ENCODE assay signal across 1 cellular context in the genomic region with DNA sequence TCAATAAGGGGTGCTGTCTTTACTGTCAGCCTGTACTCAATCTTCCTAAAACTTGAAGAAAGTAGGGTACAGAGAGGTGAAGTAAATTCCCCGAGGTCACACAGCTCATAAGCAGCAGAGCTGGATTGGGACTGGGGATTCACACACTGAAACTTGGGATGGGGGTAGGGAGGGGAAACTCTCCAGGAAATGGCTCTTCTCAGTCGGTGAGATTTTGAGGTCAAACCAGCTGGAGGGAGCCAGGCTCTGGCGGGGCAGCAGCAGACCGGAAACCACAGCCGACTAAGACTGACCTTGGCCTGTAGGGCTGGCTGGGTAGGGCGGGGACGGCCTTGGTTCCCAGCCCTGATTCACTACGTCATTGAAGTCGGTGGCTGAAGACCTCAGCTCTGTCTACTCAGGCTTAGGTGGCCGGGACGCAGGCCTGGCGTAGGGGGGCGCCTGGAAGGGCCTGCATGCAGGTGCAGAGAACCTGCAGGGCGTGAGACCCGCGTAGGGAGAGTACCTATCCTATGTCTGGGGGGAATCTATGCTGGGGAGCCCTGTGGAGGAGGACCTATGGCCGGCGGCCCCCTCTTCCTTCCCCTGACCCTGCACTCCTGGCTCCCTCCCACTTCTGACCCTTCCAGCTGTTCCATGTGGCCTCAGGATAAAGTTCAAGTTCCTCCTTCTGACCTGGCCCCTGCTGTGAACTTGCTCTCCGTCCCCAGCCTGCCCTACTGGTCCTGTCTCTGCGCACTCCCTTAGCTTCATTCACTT.
TF ChIP-seq lines count a peak whose summit lies in the region.

No MANE protein-coding gene starts in this region.

TF ChIP-seq in K562, 482 proteins besides CTCF, POLR2A, EP300 and RAD21 (continued from another document and continues in another):
- TF ChIP-seq, protein P1, sequence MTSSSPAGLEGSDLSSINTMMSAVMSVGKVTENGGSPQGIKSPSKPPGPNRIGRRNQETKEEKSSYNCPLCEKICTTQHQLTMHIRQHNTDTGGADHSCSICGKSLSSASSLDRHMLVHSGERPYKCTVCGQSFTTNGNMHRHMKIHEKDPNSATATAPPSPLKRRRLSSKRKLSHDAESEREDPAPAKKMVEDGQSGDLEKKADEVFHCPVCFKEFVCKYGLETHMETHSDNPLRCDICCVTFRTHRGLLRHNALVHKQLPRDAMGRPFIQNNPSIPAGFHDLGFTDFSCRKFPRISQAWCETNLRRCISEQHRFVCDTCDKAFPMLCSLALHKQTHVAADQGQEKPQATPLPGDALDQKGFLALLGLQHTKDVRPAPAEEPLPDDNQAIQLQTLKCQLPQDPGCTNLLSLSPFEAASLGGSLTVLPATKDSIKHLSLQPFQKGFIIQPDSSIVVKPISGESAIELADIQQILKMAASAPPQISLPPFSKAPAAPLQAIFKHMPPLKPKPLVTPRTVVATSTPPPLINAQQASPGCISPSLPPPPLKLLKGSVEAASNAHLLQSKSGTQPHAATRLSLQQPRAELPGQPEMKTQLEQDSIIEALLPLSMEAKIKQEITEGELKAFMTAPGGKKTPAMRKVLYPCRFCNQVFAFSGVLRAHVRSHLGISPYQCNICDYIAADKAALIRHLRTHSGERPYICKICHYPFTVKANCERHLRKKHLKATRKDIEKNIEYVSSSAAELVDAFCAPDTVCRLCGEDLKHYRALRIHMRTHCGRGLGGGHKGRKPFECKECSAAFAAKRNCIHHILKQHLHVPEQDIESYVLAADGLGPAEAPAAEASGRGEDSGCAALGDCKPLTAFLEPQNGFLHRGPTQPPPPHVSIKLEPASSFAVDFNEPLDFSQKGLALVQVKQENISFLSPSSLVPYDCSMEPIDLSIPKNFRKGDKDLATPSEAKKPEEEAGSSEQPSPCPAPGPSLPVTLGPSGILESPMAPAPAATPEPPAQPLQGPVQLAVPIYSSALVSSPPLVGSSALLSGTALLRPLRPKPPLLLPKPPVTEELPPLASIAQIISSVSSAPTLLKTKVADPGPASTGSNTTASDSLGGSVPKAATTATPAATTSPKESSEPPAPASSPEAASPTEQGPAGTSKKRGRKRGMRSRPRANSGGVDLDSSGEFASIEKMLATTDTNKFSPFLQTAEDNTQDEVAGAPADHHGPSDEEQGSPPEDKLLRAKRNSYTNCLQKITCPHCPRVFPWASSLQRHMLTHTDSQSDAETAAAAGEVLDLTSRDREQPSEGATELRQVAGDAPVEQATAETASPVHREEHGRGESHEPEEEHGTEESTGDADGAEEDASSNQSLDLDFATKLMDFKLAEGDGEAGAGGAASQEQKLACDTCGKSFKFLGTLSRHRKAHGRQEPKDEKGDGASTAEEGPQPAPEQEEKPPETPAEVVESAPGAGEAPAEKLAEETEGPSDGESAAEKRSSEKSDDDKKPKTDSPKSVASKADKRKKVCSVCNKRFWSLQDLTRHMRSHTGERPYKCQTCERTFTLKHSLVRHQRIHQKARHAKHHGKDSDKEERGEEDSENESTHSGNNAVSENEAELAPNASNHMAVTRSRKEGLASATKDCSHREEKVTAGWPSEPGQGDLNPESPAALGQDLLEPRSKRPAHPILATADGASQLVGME (CRISPR knock-in tag; IDR thresholded peaks at IDR 0.05), result no peak
- TF ChIP-seq CSDE1 (IDR thresholded peaks at IDR 0.05) (no peak), POLR3G (IDR thresholded peaks at IDR 0.05; ENCODE audit: extremely low read depth, insufficient read length, insufficient replicate concordance) (no peak), SAFB2 (IDR thresholded peaks at IDR 0.05; ENCODE audit: borderline replicate concordance, low read depth, low read length, severe bottlenecking) (no peak), HNRNPL (IDR thresholded peaks at IDR 0.05; ENCODE audit: low read depth, low read length) (no peak), POLR3A (IDR thresholded peaks at IDR 0.05; ENCODE audit: borderline replicate concordance, extremely low read depth, insufficient read depth, insufficient read length) (no peak), NCOA6 (IDR thresholded peaks at IDR 0.05) (no peak), POU5F1 (IDR thresholded peaks at IDR 0.05; ENCODE audit: borderline replicate concordance, low read depth, low read length, partially characterized antibody) (no peak), CTBP1 (IDR thresholded peaks at IDR 0.05; ENCODE audit: borderline replicate concordance) (peak; percentile 55; the same call in 1 of the 2 replicates), SMAD2 (IDR thresholded peaks at IDR 0.05; ENCODE audit: low read depth, low read length) (no peak), KDM1A (IDR thresholded peaks at IDR 0.05) (peak; percentile 93), NFYB (IDR thresholded peaks at IDR 0.05; ENCODE audit: extremely low read depth, insufficient read length) (no peak), CAMTA2 (CRISPR knock-in tag; conservative IDR thresholded peaks at IDR 0.05) (no peak), KLF16 (IDR thresholded peaks at IDR 0.05) (0 out of 2 replicates have a peak, but pooled peaks have one; percentile 35), SMAD3 (CRISPR knock-in tag; conservative IDR thresholded peaks at IDR 0.05) (0 out of 2 replicates have a peak, but pooled peaks have one; percentile 4), ADNP (tag; IDR thresholded peaks at IDR 0.05) (peak; percentile 59; the same call in 1 of the 2 replicates), ZNF77 (CRISPR knock-in tag; IDR thresholded peaks at IDR 0.05) (no peak), KDM5B (IDR thresholded peaks at IDR 0.05; ENCODE audit: insufficient replicate concordance, low read depth, low read length) (peak; percentile 51)
- TF ChIP-seq, protein P2, sequence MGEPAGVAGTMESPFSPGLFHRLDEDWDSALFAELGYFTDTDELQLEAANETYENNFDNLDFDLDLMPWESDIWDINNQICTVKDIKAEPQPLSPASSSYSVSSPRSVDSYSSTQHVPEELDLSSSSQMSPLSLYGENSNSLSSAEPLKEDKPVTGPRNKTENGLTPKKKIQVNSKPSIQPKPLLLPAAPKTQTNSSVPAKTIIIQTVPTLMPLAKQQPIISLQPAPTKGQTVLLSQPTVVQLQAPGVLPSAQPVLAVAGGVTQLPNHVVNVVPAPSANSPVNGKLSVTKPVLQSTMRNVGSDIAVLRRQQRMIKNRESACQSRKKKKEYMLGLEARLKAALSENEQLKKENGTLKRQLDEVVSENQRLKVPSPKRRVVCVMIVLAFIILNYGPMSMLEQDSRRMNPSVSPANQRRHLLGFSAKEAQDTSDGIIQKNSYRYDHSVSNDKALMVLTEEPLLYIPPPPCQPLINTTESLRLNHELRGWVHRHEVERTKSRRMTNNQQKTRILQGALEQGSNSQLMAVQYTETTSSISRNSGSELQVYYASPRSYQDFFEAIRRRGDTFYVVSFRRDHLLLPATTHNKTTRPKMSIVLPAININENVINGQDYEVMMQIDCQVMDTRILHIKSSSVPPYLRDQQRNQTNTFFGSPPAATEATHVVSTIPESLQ (CRISPR knock-in tag; IDR thresholded peaks at IDR 0.05), result no peak
- TF ChIP-seq, protein P3, sequence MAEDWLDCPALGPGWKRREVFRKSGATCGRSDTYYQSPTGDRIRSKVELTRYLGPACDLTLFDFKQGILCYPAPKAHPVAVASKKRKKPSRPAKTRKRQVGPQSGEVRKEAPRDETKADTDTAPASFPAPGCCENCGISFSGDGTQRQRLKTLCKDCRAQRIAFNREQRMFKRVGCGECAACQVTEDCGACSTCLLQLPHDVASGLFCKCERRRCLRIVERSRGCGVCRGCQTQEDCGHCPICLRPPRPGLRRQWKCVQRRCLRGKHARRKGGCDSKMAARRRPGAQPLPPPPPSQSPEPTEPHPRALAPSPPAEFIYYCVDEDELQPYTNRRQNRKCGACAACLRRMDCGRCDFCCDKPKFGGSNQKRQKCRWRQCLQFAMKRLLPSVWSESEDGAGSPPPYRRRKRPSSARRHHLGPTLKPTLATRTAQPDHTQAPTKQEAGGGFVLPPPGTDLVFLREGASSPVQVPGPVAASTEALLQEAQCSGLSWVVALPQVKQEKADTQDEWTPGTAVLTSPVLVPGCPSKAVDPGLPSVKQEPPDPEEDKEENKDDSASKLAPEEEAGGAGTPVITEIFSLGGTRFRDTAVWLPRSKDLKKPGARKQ (CRISPR knock-in tag; IDR thresholded peaks at IDR 0.05), result no peak
- TF ChIP-seq, protein P4, sequence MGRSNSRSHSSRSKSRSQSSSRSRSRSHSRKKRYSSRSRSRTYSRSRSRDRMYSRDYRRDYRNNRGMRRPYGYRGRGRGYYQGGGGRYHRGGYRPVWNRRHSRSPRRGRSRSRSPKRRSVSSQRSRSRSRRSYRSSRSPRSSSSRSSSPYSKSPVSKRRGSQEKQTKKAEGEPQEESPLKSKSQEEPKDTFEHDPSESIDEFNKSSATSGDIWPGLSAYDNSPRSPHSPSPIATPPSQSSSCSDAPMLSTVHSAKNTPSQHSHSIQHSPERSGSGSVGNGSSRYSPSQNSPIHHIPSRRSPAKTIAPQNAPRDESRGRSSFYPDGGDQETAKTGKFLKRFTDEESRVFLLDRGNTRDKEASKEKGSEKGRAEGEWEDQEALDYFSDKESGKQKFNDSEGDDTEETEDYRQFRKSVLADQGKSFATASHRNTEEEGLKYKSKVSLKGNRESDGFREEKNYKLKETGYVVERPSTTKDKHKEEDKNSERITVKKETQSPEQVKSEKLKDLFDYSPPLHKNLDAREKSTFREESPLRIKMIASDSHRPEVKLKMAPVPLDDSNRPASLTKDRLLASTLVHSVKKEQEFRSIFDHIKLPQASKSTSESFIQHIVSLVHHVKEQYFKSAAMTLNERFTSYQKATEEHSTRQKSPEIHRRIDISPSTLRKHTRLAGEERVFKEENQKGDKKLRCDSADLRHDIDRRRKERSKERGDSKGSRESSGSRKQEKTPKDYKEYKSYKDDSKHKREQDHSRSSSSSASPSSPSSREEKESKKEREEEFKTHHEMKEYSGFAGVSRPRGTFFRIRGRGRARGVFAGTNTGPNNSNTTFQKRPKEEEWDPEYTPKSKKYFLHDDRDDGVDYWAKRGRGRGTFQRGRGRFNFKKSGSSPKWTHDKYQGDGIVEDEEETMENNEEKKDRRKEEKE (IDR thresholded peaks at IDR 0.05; ENCODE audit: borderline replicate concordance in 1 of 2, control insufficient read depth in 1 of 2, low read depth in 2 of 2, low read length in 1 of 2), result no peak
- TF ChIP-seq, protein P5, sequence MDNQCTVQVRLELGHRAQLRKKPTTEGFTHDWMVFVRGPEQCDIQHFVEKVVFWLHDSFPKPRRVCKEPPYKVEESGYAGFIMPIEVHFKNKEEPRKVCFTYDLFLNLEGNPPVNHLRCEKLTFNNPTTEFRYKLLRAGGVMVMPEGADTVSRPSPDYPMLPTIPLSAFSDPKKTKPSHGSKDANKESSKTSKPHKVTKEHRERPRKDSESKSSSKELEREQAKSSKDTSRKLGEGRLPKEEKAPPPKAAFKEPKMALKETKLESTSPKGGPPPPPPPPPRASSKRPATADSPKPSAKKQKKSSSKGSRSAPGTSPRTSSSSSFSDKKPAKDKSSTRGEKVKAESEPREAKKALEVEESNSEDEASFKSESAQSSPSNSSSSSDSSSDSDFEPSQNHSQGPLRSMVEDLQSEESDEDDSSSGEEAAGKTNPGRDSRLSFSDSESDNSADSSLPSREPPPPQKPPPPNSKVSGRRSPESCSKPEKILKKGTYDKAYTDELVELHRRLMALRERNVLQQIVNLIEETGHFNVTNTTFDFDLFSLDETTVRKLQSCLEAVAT (IDR thresholded peaks at IDR 0.05), result 0 out of 4 replicates have a peak, but pooled peaks of 1 of the 2 experiments have one; percentile 52
- TF ChIP-seq, protein P6, sequence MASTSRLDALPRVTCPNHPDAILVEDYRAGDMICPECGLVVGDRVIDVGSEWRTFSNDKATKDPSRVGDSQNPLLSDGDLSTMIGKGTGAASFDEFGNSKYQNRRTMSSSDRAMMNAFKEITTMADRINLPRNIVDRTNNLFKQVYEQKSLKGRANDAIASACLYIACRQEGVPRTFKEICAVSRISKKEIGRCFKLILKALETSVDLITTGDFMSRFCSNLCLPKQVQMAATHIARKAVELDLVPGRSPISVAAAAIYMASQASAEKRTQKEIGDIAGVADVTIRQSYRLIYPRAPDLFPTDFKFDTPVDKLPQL (IDR thresholded peaks at IDR 0.05; ENCODE audit: extremely low read depth, insufficient read length), result no peak
- TF ChIP-seq, protein P7, sequence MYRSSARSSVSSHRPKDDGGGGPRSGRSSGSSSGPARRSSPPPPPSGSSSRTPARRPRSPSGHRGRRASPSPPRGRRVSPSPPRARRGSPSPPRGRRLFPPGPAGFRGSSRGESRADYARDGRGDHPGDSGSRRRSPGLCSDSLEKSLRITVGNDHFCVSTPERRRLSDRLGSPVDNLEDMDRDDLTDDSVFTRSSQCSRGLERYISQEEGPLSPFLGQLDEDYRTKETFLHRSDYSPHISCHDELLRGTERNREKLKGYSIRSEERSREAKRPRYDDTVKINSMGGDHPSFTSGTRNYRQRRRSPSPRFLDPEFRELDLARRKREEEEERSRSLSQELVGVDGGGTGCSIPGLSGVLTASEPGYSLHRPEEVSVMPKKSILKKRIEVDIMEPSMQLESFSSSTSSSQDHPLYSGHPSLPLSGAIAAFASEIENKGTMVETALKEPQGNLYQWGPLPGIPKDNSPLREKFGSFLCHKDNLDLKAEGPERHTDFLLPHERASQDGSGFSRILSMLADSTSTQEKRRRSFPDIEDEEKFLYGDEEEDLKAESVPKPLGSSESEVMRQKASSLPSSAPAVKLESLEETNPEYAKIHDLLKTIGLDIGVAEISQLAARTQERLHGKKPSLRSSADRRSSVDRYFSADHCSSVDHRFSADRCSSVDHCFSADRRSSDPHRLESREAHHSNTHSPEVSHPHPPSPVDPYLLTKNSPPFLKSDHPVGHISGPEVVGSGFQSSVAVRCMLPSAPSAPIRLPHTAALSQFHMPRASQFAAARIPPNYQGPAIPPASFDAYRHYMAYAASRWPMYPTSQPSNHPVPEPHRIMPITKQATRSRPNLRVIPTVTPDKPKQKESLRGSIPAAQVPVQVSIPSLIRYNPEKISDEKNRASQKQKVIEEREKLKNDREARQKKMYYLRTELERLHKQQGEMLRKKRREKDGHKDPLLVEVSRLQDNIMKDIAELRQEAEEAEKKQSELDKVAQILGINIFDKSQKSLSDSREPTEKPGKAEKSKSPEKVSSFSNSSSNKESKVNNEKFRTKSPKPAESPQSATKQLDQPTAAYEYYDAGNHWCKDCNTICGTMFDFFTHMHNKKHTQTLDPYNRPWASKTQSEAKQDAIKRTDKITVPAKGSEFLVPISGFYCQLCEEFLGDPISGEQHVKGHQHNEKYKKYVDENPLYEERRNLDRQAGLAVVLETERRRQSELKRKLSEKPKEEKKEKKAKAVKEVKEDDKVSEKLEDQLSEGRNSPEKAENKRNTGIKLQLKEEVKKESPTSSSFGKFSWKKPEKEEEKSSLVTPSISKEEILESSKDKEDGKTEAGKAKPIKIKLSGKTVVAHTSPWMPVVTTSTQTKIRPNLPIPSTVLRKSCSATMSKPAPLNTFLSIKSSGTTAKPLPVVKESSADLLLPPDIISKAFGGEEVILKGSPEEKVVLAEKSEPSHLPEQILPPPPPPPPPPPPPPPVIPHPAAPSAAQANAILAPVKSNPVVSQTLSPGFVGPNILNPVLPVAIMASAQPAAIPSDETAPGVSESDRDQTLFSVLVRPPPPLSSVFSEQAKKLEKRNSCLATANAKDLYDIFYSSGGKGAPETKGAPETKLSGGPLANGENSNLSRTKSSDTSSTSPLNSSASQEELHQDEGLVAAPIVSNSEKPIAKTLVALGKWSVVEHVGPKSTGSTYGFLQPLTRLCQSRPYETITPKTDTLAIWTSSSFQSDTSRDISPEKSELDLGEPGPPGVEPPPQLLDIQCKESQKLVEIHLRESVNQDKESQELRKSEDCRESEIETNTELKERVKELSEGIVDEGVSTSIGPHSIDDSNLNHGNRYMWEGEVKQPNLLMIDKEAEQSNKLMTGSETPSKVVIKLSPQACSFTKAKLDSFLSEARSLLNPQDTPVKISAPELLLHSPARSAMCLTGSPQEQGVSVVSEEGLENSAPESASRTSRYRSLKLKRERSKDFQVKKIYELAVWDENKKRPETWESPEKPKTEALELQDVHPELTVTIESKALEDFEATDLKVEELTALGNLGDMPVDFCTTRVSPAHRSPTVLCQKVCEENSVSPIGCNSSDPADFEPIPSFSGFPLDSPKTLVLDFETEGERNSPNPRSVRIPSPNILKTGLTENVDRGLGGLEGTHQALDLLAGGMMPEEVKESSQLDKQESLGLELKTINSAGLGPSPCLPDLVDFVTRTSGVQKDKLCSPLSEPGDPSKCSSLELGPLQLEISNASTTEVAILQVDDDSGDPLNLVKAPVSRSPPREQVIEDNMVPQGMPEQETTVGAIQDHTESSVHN (IDR thresholded peaks at IDR 0.05; ENCODE audit: borderline replicate concordance in 1 of 2, low read depth in 1 of 2), result no peak; a peak in 1 of 4 replicates
